ENCODE assay signal across 8 cellular contexts in the genomic region with DNA sequence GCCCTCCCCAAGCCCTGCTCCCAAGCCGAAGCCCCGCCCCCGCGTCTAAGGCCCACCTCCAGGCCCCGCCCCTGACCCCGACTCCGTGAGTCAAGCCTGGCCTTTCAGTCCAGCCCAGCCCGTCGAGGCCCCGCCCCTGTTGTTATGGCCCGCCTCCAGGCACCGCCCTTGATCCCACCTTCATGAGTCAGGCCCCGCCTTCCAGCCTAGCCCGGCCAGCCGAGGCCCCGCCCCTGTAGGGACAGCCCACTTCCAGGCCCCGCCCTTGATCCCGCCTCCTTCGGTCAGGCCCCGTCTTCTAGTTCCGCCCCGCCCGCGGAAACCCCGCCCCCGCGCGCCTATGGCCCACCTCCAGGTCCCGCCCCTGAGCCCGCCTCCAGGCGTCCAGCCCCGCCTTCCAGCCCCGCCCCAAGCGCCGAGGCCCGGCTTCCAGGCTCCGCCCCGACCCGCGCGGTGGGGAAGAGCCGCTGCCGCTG. TPM values are rescaled to one million over a fixed set of nuclear protein-coding genes. Genes with fewer than 3 reads are reported as not detected.
DNase-seq lines count a peak whose midpoint lies in the region; ATAC-seq and TF ChIP-seq lines count a peak whose summit lies in the region.

No MANE protein-coding gene starts in this region.

- H3K9me3 ChIP-seq in PC-3 (ENCODE audit: low read length) (no peaks in the 10 kb centered on the region), esophagus (ENCODE audit: control insufficient read depth in 2 of 2, insufficient read depth in 1 of 2, low read depth in 1 of 2, low read length in 1 of 2) (peaks cover 0 to 2% of the 10 kb centered on the region in 2 donors), mucosa of stomach (ENCODE audit: control insufficient read depth, low read length) (no peaks in the 10 kb centered on the region)

- H3K27ac ChIP-seq in PC-3 (ENCODE audit: low read length) (no peak overlapping the region), esophagus (ENCODE audit: low read depth in 2 of 2, low read length in 1 of 2) (peak overlapping the region; percentile 95 to 96)

- H3K27me3 Mint-ChIP-seq in activated T-cell treated with anti-CD3 and anti-CD28 coated beads, Interleukin-2, amount 50 U/mL, for 24 hours: no peaks in the 10 kb centered on the region

- CTCF ChIA-PET in PC-3 (lab: Charles Lee): interaction anchor here (0.6 kb wide), 1 partner anchor 1278 kb away, joined by 5 read pairs; no protein-coding TSS in a partner anchor

- H3K27ac Mint-ChIP-seq in activated T-cell treated with anti-CD3 and anti-CD28 coated beads, Interleukin-2, amount 50 U/mL, for 24 hours: no peak overlapping the region

- peak overlapping the region; percentile 83 for H3K9ac ChIP-seq in PC-3 (ENCODE audit: low read length)
- peak overlapping the region; percentile 76 for H3K9ac ChIP-seq in mucosa of stomach (ENCODE audit: low read length)

- ATAC-seq in GM21737 (IDR thresholded peaks at IDR 0.05; ENCODE audit: unreplicated experiment) (peak; percentile 91), PC-3 (peak; percentile 87)

- H2AFZ ChIP-seq in PC-3 (ENCODE audit: low read length): peak overlapping the region; percentile 82

- H3K4me3 ChIP-seq in PC-3 (ENCODE audit: low read length) (peak overlapping the region; percentile 96), esophagus (ENCODE audit: low read depth in 1 of 2, low read length in 2 of 2) (peak overlapping the region; percentile 74 to 96), mucosa of stomach (ENCODE audit: low read length) (peak overlapping the region; percentile 35)

- H3K9me3 Mint-ChIP-seq in activated T-cell treated with anti-CD3 and anti-CD28 coated beads, Interleukin-2, amount 50 U/mL, for 24 hours: no peaks in the 10 kb centered on the region

- peak overlapping the region; percentile 98 for H3K4me2 ChIP-seq in PC-3 (ENCODE audit: low read length)

- peaks cover 32% of the 10 kb centered on the region for H3K79me2 ChIP-seq in PC-3 (ENCODE audit: low read length)

- WGBS in esophagus, 2 donors: 0% methylated on average over 27 to 43 of the region's 43 CpGs

- H3K4me1 ChIP-seq in PC-3 (ENCODE audit: insufficient read depth, low read length): peaks cover 19% of the 10 kb centered on the region
- H3K4me1 ChIP-seq in esophagus (ENCODE audit: control insufficient read depth in 2 of 2, insufficient read depth in 2 of 2, low read length in 1 of 2): no peaks in the 10 kb centered on the region
- peaks cover 31% of the 10 kb centered on the region for H3K4me1 ChIP-seq in mucosa of stomach (ENCODE audit: control insufficient read depth, insufficient read depth, low read length)

- H3K4me3 Mint-ChIP-seq in activated T-cell treated with anti-CD3 and anti-CD28 coated beads, Interleukin-2, amount 50 U/mL, for 24 hours: peak overlapping the region; percentile 83

- no peaks in the 10 kb centered on the region for H3K36me3 Mint-ChIP-seq in activated T-cell treated with anti-CD3 and anti-CD28 coated beads, Interleukin-2, amount 50 U/mL, for 24 hours (ENCODE audit: low read depth)

- H3K36me3 ChIP-seq in PC-3 (ENCODE audit: low read depth, low read length) (no peaks in the 10 kb centered on the region), esophagus (ENCODE audit: control insufficient read depth in 2 of 2, insufficient read depth in 2 of 2, low read length in 1 of 2) (peaks cover 0 to 3% of the 10 kb centered on the region in 2 donors), mucosa of stomach (ENCODE audit: control insufficient read depth, insufficient read depth, low read length) (no peaks in the 10 kb centered on the region)

- in situ Hi-C loops in KBM-7 (cut with MboI; ENCODE audit: low pct_unique_long_range_greater_than_20kb, low sequenced_read_pairs): no loop called here

- H3K9me2 ChIP-seq in PC-3 (replicated peaks; ENCODE audit: low read length): no peaks in the 10 kb centered on the region

- no peak for TF ChIP-seq CTCF in PC-3 (conservative IDR thresholded peaks at IDR 0.05; ENCODE audit: low read depth, low read length)

- intact Hi-C loops in PC-3 (cut with micrococcal nuclease): loop anchor here (1.0 to 5.0 kb wide), 3 partner anchors 15 to 166 kb away; a partner anchor contains a TSS

- POLR2A ChIA-PET in PC-3 (lab: Charles Lee; ENCODE audit: unreplicated experiment): interaction anchor here (0.5 to 1.4 kb wide), 4 partner anchors 46 to 816 kb away, joined by 4 to 10 read pairs (median 4); no protein-coding TSS in a partner anchor

- no TSS peak for BruUV-seq in PC-3 (replicated peaks; lab: Mats Ljungman, UMichigan)

- no peaks in the 10 kb centered on the region for H4K20me1 ChIP-seq in PC-3 (ENCODE audit: low read length)

- peaks cover 19% of the 10 kb centered on the region for H3K4me1 Mint-ChIP-seq in activated T-cell treated with anti-CD3 and anti-CD28 coated beads, Interleukin-2, amount 50 U/mL, for 24 hours (ENCODE audit: low read depth)

- peak; percentile 96 for DNase-seq in DMS153 (lab: John Stamatoyannopoulos, UW)
- DNase-seq in KBM-7: peak; percentile 98
- DNase-seq in PC-3: peak; percentile 99
- DNase-seq in activated T-cell treated with anti-CD3 and anti-CD28 coated beads, Interleukin-2, amount 50 U/mL, for 24 hours: peak; percentile 100
- peak; percentile 99 to 100 for DNase-seq in stimulated activated CD8-positive, alpha-beta memory T cell treated with anti-CD3 and anti-CD28 coated beads, Interleukin-4, amount 100 ng/mL, for 4 hours (ENCODE audit: low read depth in 2 of 2, low spot score in 1 of 2)

- H3F3A ChIP-seq in PC-3 (ENCODE audit: low read length, unreplicated experiment): no peaks in the 10 kb centered on the region

- H3K27me3 ChIP-seq in PC-3 (ENCODE audit: low read length) (no peaks in the 10 kb centered on the region), esophagus (ENCODE audit: control insufficient read depth in 1 of 2, insufficient read depth in 2 of 2, low read length in 2 of 2) (no peaks in the 10 kb centered on the region), mucosa of stomach (ENCODE audit: control insufficient read depth, insufficient read depth, low read length) (no peaks in the 10 kb centered on the region)

RNA-seq across cellular contexts. Expression of a gene that starts 0.2 kb away (rescaled TPM):
- 7.0 and 8.9 TPM in 2 replicates for total RNA-seq in PC-3 (2014; rRNA removed)
- 10 to 100 TPM in 1 of 2 donors, 1 to 10 TPM in 1; 9.2 to 13.2 TPM for polyA plus RNA-seq in esophagus

RNA-seq across cellular contexts. Expression of a gene that starts 21.5 kb away (rescaled TPM):
- total RNA-seq in PC-3 (2014; rRNA removed): 49.3 and 56.3 TPM in 2 replicates
- 10 to 100 TPM; 55.8 to 77.1 TPM for polyA plus RNA-seq in esophagus

Comparison
In these comparisons a context has a peak if more than half of its experiments do, and no peak if none do; other contexts are left out.
1. H3K4me3 ChIP-seq: peak in every context shown above with its lines; median percentile 96 in PC-3; 85 in esophagus; 35 in mucosa of stomach.